In genomic region chr17:13114601-13115024, GRCh38 we compare ENCODE assay signal across 8 cellular contexts.
A peak's percentile ranks its signal among the peaks of the same experiment; 100 is the strongest.
DNase-seq lines count a peak whose midpoint lies in the region; FAIRE-seq and TF ChIP-seq lines count a peak whose summit lies in the region.

No MANE protein-coding gene starts in this region.

- no peak for TF ChIP-seq POLR2A in vagina (IDR thresholded peaks at IDR 0.05)

- no peaks in the 10 kb centered on the region for H3K79me2 ChIP-seq in mammary epithelial cell (ENCODE audit: insufficient read depth, low read length)

- POLR2A ChIA-PET in BJ (lab: Charles Lee) = no interaction called here

- H3K4me2 ChIP-seq in mammary epithelial cell (ENCODE audit: insufficient read depth, low read depth, low read length) = no peak overlapping the region

- intact Hi-C loops in mammary epithelial cell (cut with micrococcal nuclease) = loop anchor here (1.0 kb wide), 1 partner anchor 116 kb away; no protein-coding TSS in a partner anchor
- intact Hi-C loops in vagina (cut with DNase I) = no loop called here

- H3K27me3 ChIP-seq in BJ (ENCODE audit: control insufficient read depth, insufficient read depth, low read length) = no peaks in the 10 kb centered on the region
- no peaks in the 10 kb centered on the region for H3K27me3 ChIP-seq in mammary epithelial cell (ENCODE audit: insufficient read depth, low read length)
- H3K27me3 ChIP-seq in liver (ENCODE audit: control insufficient read depth in 4 of 4, insufficient read depth in 4 of 4, low read length in 3 of 4) = peaks cover 0 to 7% (median 2%) of the 10 kb centered on the region in 4 donors
- H3K27me3 ChIP-seq in vagina = no peaks in the 10 kb centered on the region

- H3K4me1 ChIP-seq in mammary epithelial cell (ENCODE audit: insufficient read depth, low read length) (no peaks in the 10 kb centered on the region), liver (ENCODE audit: control insufficient read depth in 4 of 4, insufficient read depth in 4 of 4, low read length in 3 of 4) (no peaks in the 10 kb centered on the region), vagina (no peaks in the 10 kb centered on the region)

- no peak overlapping the region for H3K27ac ChIP-seq in mammary epithelial cell (ENCODE audit: insufficient read depth, low read depth, low read length)
- no peak overlapping the region for H3K27ac ChIP-seq in liver (ENCODE audit: low read depth in 1 of 2, low read length in 2 of 2)
- H3K27ac ChIP-seq in vagina = no peak overlapping the region

- no peak overlapping the region for H2AFZ ChIP-seq in mammary epithelial cell (ENCODE audit: low read depth, low read length)

- no peaks in the 10 kb centered on the region for H4K20me1 ChIP-seq in mammary epithelial cell (ENCODE audit: insufficient read depth, low read length)

- peak; percentile 30 to 60 for TF ChIP-seq RAD21 in liver (IDR thresholded peaks at IDR 0.05)

- FAIRE-seq in GM19239 (lab: Jason Lieb, UNC) = no peak

- H3K9me3 ChIP-seq in mammary epithelial cell (replicated peaks; ENCODE audit: insufficient read depth, low read length) = peaks cover 4% of the 10 kb centered on the region
- H3K9me3 ChIP-seq in liver (ENCODE audit: control insufficient read depth in 4 of 4, low read length in 3 of 4) = no peaks in the 10 kb centered on the region
- H3K9me3 ChIP-seq in vagina = no peaks in the 10 kb centered on the region

- TF ChIP-seq CTCF in BJ (IDR thresholded peaks at IDR 0.05; ENCODE audit: insufficient read depth, low read depth, low read length) = peak; percentile 93
- TF ChIP-seq CTCF in mammary epithelial cell (conservative IDR thresholded peaks at IDR 0.05 in 1 of 2, IDR thresholded peaks at IDR 0.05 in 1 of 2; ENCODE audit: extremely low read depth in 1 of 2, insufficient read depth in 1 of 2, low read depth in 1 of 2, low read length in 2 of 2) = peak; percentile 34 to 56
- TF ChIP-seq CTCF in liver (IDR thresholded peaks at IDR 0.05; ENCODE audit: low read depth, low read length, missing input control) = peak; percentile 23
- peak in 1 of 3 experiments; percentile 42 for TF ChIP-seq CTCF in vagina (IDR thresholded peaks at IDR 0.05)

- DNase-seq in BJ (ENCODE audit: low read depth) (peak; percentile 4), GM19239 (ENCODE audit: insufficient read length, low spot score) (peak; percentile 9), NCI-H748 treated with DMSO at 0.1 percent for 48 hours (lab: John Stamatoyannopoulos, UW) (peak; percentile 51), mammary epithelial cell (peak; percentile 6), vagina (ENCODE audit: extremely low spot score in 2 of 2) (no peak), NCI-H2107 (lab: John Stamatoyannopoulos, UW) (no peak)
- DNase-seq in activated naive CD4-positive, alpha-beta T cell treated with anti-CD3 and anti-CD28 coated beads, Interleukin-2, amount 50 U/mL, for 16 hours = no peak

- WGBS in mammary epithelial cell (ENCODE audit: low coverage, missing lambda C conversion rate) = 16% methylated on average over 13 of the region's 16 CpGs
- 8% methylated on average over 16 of the region's 16 CpGs for WGBS in liver

- in situ Hi-C loops in mammary epithelial cell (cut with MboI; ENCODE audit: low sequenced_read_pairs in 2 of 2) = no loop called here

- no TSS peak for BruUV-seq in mammary epithelial cell (replicated peaks; lab: Mats Ljungman, UMichigan)

- H3K9ac ChIP-seq in mammary epithelial cell (ENCODE audit: insufficient read depth, low read length) = no peak overlapping the region
- no peak overlapping the region for H3K9ac ChIP-seq in liver (ENCODE audit: low read depth in 1 of 2, low read length in 2 of 2)

- CTCF ChIA-PET in BJ (lab: Yijun Ruan, JAX) = interaction anchor here (0.6 to 1.9 kb wide), 9 partner anchors 9 to 1812 kb away, joined by 3 to 11 read pairs (median 6); no protein-coding TSS in a partner anchor
- CTCF ChIA-PET in mammary epithelial cell (lab: Charles Lee; ENCODE audit: low non-redundant PET) = interaction anchor here (0.7 to 0.8 kb wide), 2 partner anchors 10 to 530 kb away, joined by 3 to 5 read pairs; no protein-coding TSS in a partner anchor

- no peaks in the 10 kb centered on the region for H3K36me3 ChIP-seq in BJ (ENCODE audit: control insufficient read depth, insufficient read depth, low read length)
- H3K36me3 ChIP-seq in mammary epithelial cell (ENCODE audit: insufficient read depth, low read length) = no peaks in the 10 kb centered on the region
- no peaks in the 10 kb centered on the region for H3K36me3 ChIP-seq in liver (ENCODE audit: control insufficient read depth in 4 of 4, insufficient read depth in 3 of 4, low read depth in 1 of 4, low read length in 3 of 4)
- H3K36me3 ChIP-seq in vagina = no peaks in the 10 kb centered on the region

- H3K4me3 ChIP-seq in BJ (ENCODE audit: low read depth, low read length) (0 out of 2 replicates have a peak overlapping the region, but pooled peaks have one; percentile 11), mammary epithelial cell (replicated peaks in 1 of 3; ENCODE audit: insufficient read depth in 1 of 3, low read depth in 2 of 3, low read length in 3 of 3) (no peak overlapping the region), liver (ENCODE audit: low read depth in 1 of 3, low read length in 3 of 3) (no peak overlapping the region), vagina (no peak overlapping the region)

- dilution Hi-C loops in mammary epithelial cell (cut with HindIII; ENCODE audit: low sequenced_read_pairs) = no loop called here

TF ChIP-seq in liver, 16 proteins besides CTCF, POLR2A, EP300 and RAD21:
- TF ChIP-seq MAX (IDR thresholded peaks at IDR 0.05) = no peak
- TF ChIP-seq REST (IDR thresholded peaks at IDR 0.05) = no peak
- TF ChIP-seq ATF3 (IDR thresholded peaks at IDR 0.05) = no peak
- TF ChIP-seq SP1 (IDR thresholded peaks at IDR 0.05) = no peak
- no peak for TF ChIP-seq NR2F2 (IDR thresholded peaks at IDR 0.05)
- no peak for TF ChIP-seq ZBTB33 (IDR thresholded peaks at IDR 0.05)
- TF ChIP-seq YY1 (IDR thresholded peaks at IDR 0.05) = no peak
- TF ChIP-seq HNF4G (IDR thresholded peaks at IDR 0.05) = no peak
- no peak for TF ChIP-seq EGR1 (IDR thresholded peaks at IDR 0.05; ENCODE audit: low read depth in 2 of 2)
TF ChIP-seq in liver: peak in this region for 0.

Comparison
In these comparisons a context has a peak if more than half of its experiments do, and no peak if none do; other contexts are left out.
1. DNase-seq: peak in BJ (single experiment), GM19239 (single experiment), NCI-H748 treated with DMSO at 0.1 percent for 48 hours (single experiment) and mammary epithelial cell (single experiment); none in activated naive CD4-positive, alpha-beta T cell treated with anti-CD3 and anti-CD28 coated beads, Interleukin-2, amount 50 U/mL, for 16 hours (single experiment), vagina (0 of 2) and NCI-H2107 (single experiment).